Comparison of ENCODE assay signal across 8 cellular contexts in genomic region chr10:11170993-11171416, GRCh38.
A peak's percentile ranks its signal among the peaks of the same experiment; 100 is the strongest.
DNase-seq lines count a peak whose midpoint lies in the region; ATAC-seq, FAIRE-seq and TF ChIP-seq lines count a peak whose summit lies in the region.

No MANE protein-coding gene starts in this region.

- TF ChIP-seq EP300 in GM12878 (IDR thresholded peaks at IDR 0.05; ENCODE audit: borderline replicate concordance in 1 of 2, control insufficient read depth in 1 of 2, low read depth in 2 of 2, low read length in 2 of 2) (0 out of 4 replicates have a peak, but pooled peaks of 1 of the 2 experiments have one; percentile 14), suprapubic skin (IDR thresholded peaks at IDR 0.05) (no peak)

- H3K4me3 ChIP-seq in GM12878 (peak overlapping the region; percentile 96), suprapubic skin (peak overlapping the region; percentile 59)

- intact Hi-C loops in Right ventricle myocardium inferior (cut with DNase I) (no loop called here), cardiac septum (cut with DNase I) (no loop called here), GM12878 (cut with micrococcal nuclease; ENCODE audit: unreplicated experiment) (loop anchor here (10.0 kb wide), 2 partner anchors 274 to 514 kb away; no protein-coding TSS in a partner anchor)

- CTCF ChIA-PET in GM12878 (lab: Yijun Ruan, JAX) = interaction anchor here (1.0 to 13.9 kb wide), 4 partner anchors 39 to 99 kb away, joined by 3 to 114 read pairs (median 4); no protein-coding TSS in a partner anchor

- TF ChIP-seq CTCF in GM12878 (IDR thresholded peaks at IDR 0.05 in 2 of 3, conservative IDR thresholded peaks at IDR 0.05 in 1 of 3; ENCODE audit: control insufficient read depth in 2 of 3, extremely low read depth in 1 of 3, insufficient read depth in 1 of 3, low read depth in 3 of 3, low read length in 3 of 3) (no peak), suprapubic skin (IDR thresholded peaks at IDR 0.05) (no peak), foreskin keratinocyte (conservative IDR thresholded peaks at IDR 0.05) (no peak)

- H3K27ac ChIP-seq in GM12878 (ENCODE audit: control insufficient read depth, insufficient read depth) (peak overlapping the region; percentile 95), suprapubic skin (peak overlapping the region; percentile 44), foreskin keratinocyte (no peak overlapping the region)

- H3K36me3 ChIP-seq in GM12878 (ENCODE audit: control insufficient read depth in 2 of 2, insufficient read depth in 2 of 2, low read length in 1 of 2) = peaks cover 6 to 7% of the 10 kb centered on the region in 2 experiments
- peaks cover 10% of the 10 kb centered on the region for H3K36me3 ChIP-seq in suprapubic skin

- H3K79me2 ChIP-seq in GM12878 (ENCODE audit: control insufficient read depth, insufficient read depth, low read length) = peaks cover 100% of the 10 kb centered on the region

- WGBS in GM12878 (ENCODE audit: insufficient coverage, insufficient replicate concordance, low lambda C conversion rate, missing lambda C conversion rate) = 0% methylated on average over 5 of the region's 5 CpGs
- 63% methylated on average over 5 of the region's 5 CpGs for WGBS in suprapubic skin

- peak; percentile 25 for ATAC-seq in Right ventricle myocardium inferior
- ATAC-seq in HG03442 (IDR thresholded peaks at IDR 0.05; ENCODE audit: unreplicated experiment) = peak; percentile 38
- peak; percentile 23 for ATAC-seq in GM12878
- ATAC-seq in foreskin keratinocyte = no peak
- no peak for ATAC-seq in GM18519 (IDR thresholded peaks at IDR 0.05; ENCODE audit: low FRiP score, unreplicated experiment)

- BruUV-seq in GM12878 (replicated peaks; lab: Mats Ljungman, UMichigan) = no TSS peak

- TF ChIP-seq RAD21 in GM12878 (IDR thresholded peaks at IDR 0.05; ENCODE audit: insufficient read depth, low read depth, low read length) = no peak

- RAD21 ChIA-PET in GM12878 (lab: Charles Lee; ENCODE audit: unreplicated experiment) = interaction anchor here (0.7 to 4.8 kb wide), 14 partner anchors 8 to 101 kb away, joined by 3 to 40 read pairs (median 4); no protein-coding TSS in a partner anchor

- H3K4me2 ChIP-seq in GM12878 (ENCODE audit: control insufficient read depth, insufficient read depth) = peak overlapping the region; percentile 98

- H4K20me1 ChIP-seq in GM12878 (ENCODE audit: control insufficient read depth, insufficient read depth) = no peaks in the 10 kb centered on the region

- H3K9ac ChIP-seq in GM12878 (ENCODE audit: control insufficient read depth, insufficient read depth, low read length) = peak overlapping the region; percentile 71

- FAIRE-seq in GM12878 (lab: Jason Lieb, UNC) = no peak

- H2AFZ ChIP-seq in GM12878 (ENCODE audit: control insufficient read depth, low read depth, low read length) = no peak overlapping the region

- H3K27me3 ChIP-seq in GM12878 (replicated peaks in 1 of 2; ENCODE audit: control insufficient read depth in 2 of 2, insufficient read depth in 2 of 2, low read length in 1 of 2) (no peaks in the 10 kb centered on the region), suprapubic skin (no peaks in the 10 kb centered on the region), foreskin keratinocyte (peaks cover under 1% of the 10 kb centered on the region)

- POLR2A ChIA-PET in GM12878 (lab: Charles Lee) = interaction anchor here (1.0 to 2.9 kb wide), 8 partner anchors 11 to 75 kb away, joined by 3 to 17 read pairs (median 4); no protein-coding TSS in a partner anchor

- DNase-seq in Right ventricle myocardium inferior (ENCODE audit: missing footprints) = no peak
- DNase-seq in cardiac septum (ENCODE audit: low spot score) = no peak
- DNase-seq in GM12878 (ENCODE audit: low read depth, low spot score) = no peak
- DNase-seq in suprapubic skin (ENCODE audit: low spot score in 2 of 2) = no peak
- no peak for DNase-seq in foreskin keratinocyte
- DNase-seq in SK-N-DZ (ENCODE audit: low spot score) = no peak

- SMC1A ChIA-PET in GM12878 (lab: Charles Lee; ENCODE audit: uncharacterized antibody, unreplicated experiment) = interaction anchor here (0.9 to 18.3 kb wide), 11 partner anchors 4 to 99 kb away, joined by 3 to 417 read pairs (median 7); no protein-coding TSS in a partner anchor

- H3K9me3 ChIP-seq in GM12878 (replicated peaks; ENCODE audit: control insufficient read depth, insufficient read depth, low read length) = no peaks in the 10 kb centered on the region
- H3K9me3 ChIP-seq in suprapubic skin = no peaks in the 10 kb centered on the region

- peaks cover 24% of the 10 kb centered on the region for H3K4me1 ChIP-seq in GM12878 (ENCODE audit: control insufficient read depth, insufficient read depth, low read length)
- H3K4me1 ChIP-seq in suprapubic skin = peaks cover 15% of the 10 kb centered on the region
- H3K4me1 ChIP-seq in foreskin keratinocyte = peaks cover 6% of the 10 kb centered on the region

- peak; percentile 33; the same call in 1 of the 2 replicates for TF ChIP-seq POLR2A in GM12878 (IDR thresholded peaks at IDR 0.05; ENCODE audit: low read depth, low read length)
- no peak for TF ChIP-seq POLR2A in suprapubic skin (IDR thresholded peaks at IDR 0.05)

- in situ Hi-C loops in GM12878 (cut with MboI) = loop anchor here (10.0 kb wide), 2 partner anchors 514 to 874 kb away; partner anchors contain the start of gene UPF2

TF ChIP-seq in GM12878, 131 proteins besides CTCF, POLR2A, EP300 and RAD21 (continues in another document):
- peak; percentile 97 for TF ChIP-seq SPI1 (IDR thresholded peaks at IDR 0.05; ENCODE audit: borderline replicate concordance, insufficient read depth, low read depth, low read length)
- TF ChIP-seq BCLAF1 (IDR thresholded peaks at IDR 0.05) = no peak
- no peak for TF ChIP-seq FOS (IDR thresholded peaks at IDR 0.05; ENCODE audit: borderline replicate concordance, extremely low read depth, insufficient read length)
- TF ChIP-seq, protein P1, sequence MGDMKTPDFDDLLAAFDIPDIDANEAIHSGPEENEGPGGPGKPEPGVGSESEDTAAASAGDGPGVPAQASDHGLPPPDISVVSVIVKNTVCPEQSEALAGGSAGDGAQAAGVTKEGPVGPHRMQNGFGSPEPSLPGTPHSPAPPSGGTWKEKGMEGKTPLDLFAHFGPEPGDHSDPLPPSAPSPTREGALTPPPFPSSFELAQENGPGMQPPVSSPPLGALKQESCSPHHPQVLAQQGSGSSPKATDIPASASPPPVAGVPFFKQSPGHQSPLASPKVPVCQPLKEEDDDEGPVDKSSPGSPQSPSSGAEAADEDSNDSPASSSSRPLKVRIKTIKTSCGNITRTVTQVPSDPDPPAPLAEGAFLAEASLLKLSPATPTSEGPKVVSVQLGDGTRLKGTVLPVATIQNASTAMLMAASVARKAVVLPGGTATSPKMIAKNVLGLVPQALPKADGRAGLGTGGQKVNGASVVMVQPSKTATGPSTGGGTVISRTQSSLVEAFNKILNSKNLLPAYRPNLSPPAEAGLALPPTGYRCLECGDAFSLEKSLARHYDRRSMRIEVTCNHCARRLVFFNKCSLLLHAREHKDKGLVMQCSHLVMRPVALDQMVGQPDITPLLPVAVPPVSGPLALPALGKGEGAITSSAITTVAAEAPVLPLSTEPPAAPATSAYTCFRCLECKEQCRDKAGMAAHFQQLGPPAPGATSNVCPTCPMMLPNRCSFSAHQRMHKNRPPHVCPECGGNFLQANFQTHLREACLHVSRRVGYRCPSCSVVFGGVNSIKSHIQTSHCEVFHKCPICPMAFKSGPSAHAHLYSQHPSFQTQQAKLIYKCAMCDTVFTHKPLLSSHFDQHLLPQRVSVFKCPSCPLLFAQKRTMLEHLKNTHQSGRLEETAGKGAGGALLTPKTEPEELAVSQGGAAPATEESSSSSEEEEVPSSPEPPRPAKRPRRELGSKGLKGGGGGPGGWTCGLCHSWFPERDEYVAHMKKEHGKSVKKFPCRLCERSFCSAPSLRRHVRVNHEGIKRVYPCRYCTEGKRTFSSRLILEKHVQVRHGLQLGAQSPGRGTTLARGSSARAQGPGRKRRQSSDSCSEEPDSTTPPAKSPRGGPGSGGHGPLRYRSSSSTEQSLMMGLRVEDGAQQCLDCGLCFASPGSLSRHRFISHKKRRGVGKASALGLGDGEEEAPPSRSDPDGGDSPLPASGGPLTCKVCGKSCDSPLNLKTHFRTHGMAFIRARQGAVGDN (IDR thresholded peaks at IDR 0.05) = peak; percentile 45; the same call in 1 of the 2 replicates
- TF ChIP-seq, protein P2, sequence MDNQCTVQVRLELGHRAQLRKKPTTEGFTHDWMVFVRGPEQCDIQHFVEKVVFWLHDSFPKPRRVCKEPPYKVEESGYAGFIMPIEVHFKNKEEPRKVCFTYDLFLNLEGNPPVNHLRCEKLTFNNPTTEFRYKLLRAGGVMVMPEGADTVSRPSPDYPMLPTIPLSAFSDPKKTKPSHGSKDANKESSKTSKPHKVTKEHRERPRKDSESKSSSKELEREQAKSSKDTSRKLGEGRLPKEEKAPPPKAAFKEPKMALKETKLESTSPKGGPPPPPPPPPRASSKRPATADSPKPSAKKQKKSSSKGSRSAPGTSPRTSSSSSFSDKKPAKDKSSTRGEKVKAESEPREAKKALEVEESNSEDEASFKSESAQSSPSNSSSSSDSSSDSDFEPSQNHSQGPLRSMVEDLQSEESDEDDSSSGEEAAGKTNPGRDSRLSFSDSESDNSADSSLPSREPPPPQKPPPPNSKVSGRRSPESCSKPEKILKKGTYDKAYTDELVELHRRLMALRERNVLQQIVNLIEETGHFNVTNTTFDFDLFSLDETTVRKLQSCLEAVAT (IDR thresholded peaks at IDR 0.05) = peak; percentile 18; the same call in 1 of the 2 replicates
- TF ChIP-seq SREBF2 (IDR thresholded peaks at IDR 0.05; ENCODE audit: low read length) = no peak
- no peak for TF ChIP-seq GABPA (IDR thresholded peaks at IDR 0.05; ENCODE audit: low read depth)

Comparison
In these comparisons a context has a peak if more than half of its experiments do, and no peak if none do; other contexts are left out.
1. ATAC-seq: peak in Right ventricle myocardium inferior (single experiment), HG03442 (single experiment) and GM12878 (single experiment); none in foreskin keratinocyte (single experiment) and GM18519 (single experiment).